In genomic region chr11:18383388-18384156, GRCh38 we compare ENCODE assay signal across 8 cellular contexts. TPM values are rescaled to one million over a fixed set of nuclear protein-coding genes. Genes with fewer than 3 reads are reported as not detected.
DNase-seq lines count a peak whose midpoint lies in the region; ATAC-seq and TF ChIP-seq lines count a peak whose summit lies in the region.

No MANE protein-coding gene starts in this region.

- peaks cover 23% of the 10 kb centered on the region for H3K4me1 Mint-ChIP-seq in nephron

- H3K27me3 Mint-ChIP-seq in nephron (ENCODE audit: low read depth) = no peaks in the 10 kb centered on the region

- H3K27ac ChIP-seq in ACC112 (ENCODE audit: low read depth, low read length) (peak overlapping the region; percentile 97), stomach smooth muscle (ENCODE audit: low read length) (peak overlapping the region; percentile 99)

- no peaks in the 10 kb centered on the region for H3K36me3 ChIP-seq in ACC112 (ENCODE audit: insufficient read depth, low read length)
- H3K36me3 ChIP-seq in stomach smooth muscle (ENCODE audit: control insufficient read depth in 2 of 2, insufficient read depth in 2 of 2, low read length in 2 of 2) = no peaks in the 10 kb centered on the region

- H3K79me2 ChIP-seq in ACC112 (ENCODE audit: control insufficient read depth, insufficient read depth, low read length, unreplicated experiment) = no peaks in the 10 kb centered on the region

- peak overlapping the region; percentile 63 to 87 for H3K9ac ChIP-seq in stomach smooth muscle (ENCODE audit: low read length in 2 of 2)

- no peaks in the 10 kb centered on the region for H3K36me3 Mint-ChIP-seq in nephron (ENCODE audit: low read depth)

- H3K27me3 ChIP-seq in ACC112 (ENCODE audit: insufficient read depth, low read length) (no peaks in the 10 kb centered on the region), stomach smooth muscle (ENCODE audit: control insufficient read depth in 1 of 2, insufficient read depth in 2 of 2, low read length in 2 of 2) (no peaks in the 10 kb centered on the region)

- DNase-seq in NOMO-1 (lab: John Stamatoyannopoulos, UW; ENCODE audit: unreplicated experiment in 2 of 2) (peak; percentile 39 to 67), activated T-cell treated with anti-CD3 and anti-CD28 coated beads for 4 hours (peak; percentile 50), epithelial cell of proximal tubule (ENCODE audit: low read depth) (peak; percentile 99)

- H3K4me3 Mint-ChIP-seq in nephron = peak overlapping the region; percentile 2 to 37 (median 13)

- H3K4me1 ChIP-seq in ACC112 (ENCODE audit: control insufficient read depth, insufficient read depth, low read length, unreplicated experiment) (peaks cover 22% of the 10 kb centered on the region), stomach smooth muscle (ENCODE audit: control insufficient read depth, insufficient read depth, low read length) (peaks cover 24% of the 10 kb centered on the region)

- H3K4me3 ChIP-seq in ACC112 (ENCODE audit: low read depth, low read length) (peak overlapping the region; percentile 60), epithelial cell of proximal tubule (ENCODE audit: low read depth, low read length) (peak overlapping the region; percentile 27), stomach smooth muscle (ENCODE audit: low read length in 2 of 2) (peak overlapping the region; percentile 54 to 58)

- H3K9me3 ChIP-seq in stomach smooth muscle (ENCODE audit: control insufficient read depth in 2 of 2, low read length in 2 of 2) = no peaks in the 10 kb centered on the region

- peak overlapping the region; percentile 95 to 100 (median 97) for H3K27ac Mint-ChIP-seq in nephron

- TF ChIP-seq CTCF in epithelial cell of proximal tubule (conservative IDR thresholded peaks at IDR 0.05; ENCODE audit: low read depth, low read length) = no peak
- TF ChIP-seq CTCF in nephron (IDR thresholded peaks at IDR 0.05; ENCODE audit: unreplicated experiment in 3 of 3) = no peak

- ATAC-seq in GM18517 (IDR thresholded peaks at IDR 0.05; ENCODE audit: unreplicated experiment) (peak; percentile 83), HG02943 (IDR thresholded peaks at IDR 0.05; ENCODE audit: low read depth, unreplicated experiment) (peak; percentile 58)

- H2AFZ ChIP-seq in ACC112 (ENCODE audit: low read length, unreplicated experiment) = peak overlapping the region; percentile 77

- H3K9me3 Mint-ChIP-seq in nephron = no peaks in the 10 kb centered on the region

RNA-seq across cellular contexts. Expression of gene LDHA, which starts 10.8 kb away (rescaled TPM):
- total RNA-seq in epithelial cell of proximal tubule = 1,254 and 1,671 TPM in 2 replicates

RNA-seq across cellular contexts. Expression of gene LDHC, which starts 28.5 kb away (rescaled TPM):
- not detected in 2 replicates for total RNA-seq in epithelial cell of proximal tubule

Comparison
In these comparisons a context has a peak if more than half of its experiments do, and no peak if none do; other contexts are left out.
1. Peak in every context shown above with its lines: DNase-seq, ATAC-seq, H3K4me3 ChIP-seq and H3K27ac ChIP-seq.